Comparison of ENCODE assay signal across 20 cellular contexts in genomic region chr1:208851376-208851775, GRCh38.
"Had no signal": no experiment of that assay in that cellular context is flagged by ENCODE, and none has a peak within 500 bp of the region (broad histone marks: within the 10 kb centered on the region; RNA-seq: fewer than 3 reads in every experiment).

No MANE protein-coding gene starts in this region.

- H3K4me1 Mint-ChIP-seq: activated CD4-positive, alpha-beta memory T cell treated with anti-CD3 and anti-CD28 coated beads, Interleukin-2, amount 10 ng/mL, durations not matched to agents 7 days and 5 days; memory B cell; naive thymus-derived CD8-positive, alpha-beta T cell; stimulated activated memory B cell treated with anti-CD40 and anti-IgM and Interleukin-4, amounts not matched to agents 10 μg/mL and 1 μg/mL and 100 μg/mL, for 72 hours; WTC11 had no signal

- DNase-seq: activated CD4-positive, alpha-beta memory T cell treated with anti-CD3 and anti-CD28 coated beads, Interleukin-2, amount 10 ng/mL, durations not matched to agents 7 days and 5 days; activated CD4-positive, alpha-beta T cell treated with anti-CD3 and anti-CD28 coated beads for 4 hours; activated effector memory CD4-positive, alpha-beta T cell treated with Interleukin-2 at 50 U/mL for 16 hours; activated naive CD4-positive, alpha-beta T cell treated with anti-CD3 and anti-CD28 coated beads, Interleukin-2, amount 50 U/mL, for 16 hours; activated T-cell treated with anti-CD3 and anti-CD28 coated beads, Interleukin-2, amount 50 U/mL, for 4 hours; adrenal gland; glutamatergic neuron; hypothalamus; kidney; left lung; mucosa of descending colon; naive thymus-derived CD8-positive, alpha-beta T cell; stimulated activated CD4-positive, alpha-beta T cell treated with anti-CD3 and anti-CD28 coated beads, Interleukin-2, amount 100 ng/mL, for 48 hours had no signal

- H3K36me3 ChIP-seq: adrenal gland, cardiac muscle cell, left lung, tibial nerve, vagina had no signal

- H3K36me3 Mint-ChIP-seq: memory B cell; naive thymus-derived CD8-positive, alpha-beta T cell; stimulated activated memory B cell treated with anti-CD40 and anti-IgM and Interleukin-4, amounts not matched to agents 10 μg/mL and 1 μg/mL and 100 μg/mL, for 72 hours; WTC11 had no signal

- H3K4me3 Mint-ChIP-seq: activated CD4-positive, alpha-beta memory T cell treated with anti-CD3 and anti-CD28 coated beads, Interleukin-2, amount 10 ng/mL, durations not matched to agents 7 days and 5 days; activated T-cell treated with anti-CD3 and anti-CD28 coated beads, Interleukin-2, amount 50 U/mL, for 4 hours; memory B cell; naive thymus-derived CD8-positive, alpha-beta T cell; stimulated activated memory B cell treated with anti-CD40 and anti-IgM and Interleukin-4, amounts not matched to agents 10 μg/mL and 1 μg/mL and 100 μg/mL, for 72 hours; WTC11 had no signal

- H3K4me1 ChIP-seq: adrenal gland, left lung, tibial nerve, vagina had no signal

- H3K27me3 Mint-ChIP-seq: activated CD4-positive, alpha-beta memory T cell treated with anti-CD3 and anti-CD28 coated beads, Interleukin-2, amount 10 ng/mL, durations not matched to agents 7 days and 5 days; memory B cell had no signal

- ATAC-seq: activated T-cell treated with anti-CD3 and anti-CD28 coated beads, Interleukin-2, amount 50 U/mL, for 4 hours; esophagus mucosa; left lung; mucosa of descending colon; naive thymus-derived CD8-positive, alpha-beta T cell; stimulated activated memory B cell treated with anti-CD40 and anti-IgM and Interleukin-4, amounts not matched to agents 10 μg/mL and 1 μg/mL and 100 μg/mL, for 72 hours; WTC11 had no signal

- H3K27ac ChIP-seq: adrenal gland, cardiac muscle cell, left lung, tibial nerve, vagina had no signal

- H3K9me3 Mint-ChIP-seq: activated CD4-positive, alpha-beta memory T cell treated with anti-CD3 and anti-CD28 coated beads, Interleukin-2, amount 10 ng/mL, durations not matched to agents 7 days and 5 days; activated T-cell treated with anti-CD3 and anti-CD28 coated beads, Interleukin-2, amount 50 U/mL, for 4 hours; stimulated activated memory B cell treated with anti-CD40 and anti-IgM and Interleukin-4, amounts not matched to agents 10 μg/mL and 1 μg/mL and 100 μg/mL, for 72 hours; WTC11 had no signal

- H3K9me3 ChIP-seq: adrenal gland, left lung, mucosa of descending colon, tibial nerve, vagina had no signal

- H3K27me3 ChIP-seq: adrenal gland, cardiac muscle cell, left lung, tibial nerve, vagina had no signal

- H3K4me3 ChIP-seq: adrenal gland, cardiac muscle cell, left lung, mucosa of descending colon, tibial nerve, vagina had no signal

- H3K27ac Mint-ChIP-seq: activated CD4-positive, alpha-beta memory T cell treated with anti-CD3 and anti-CD28 coated beads, Interleukin-2, amount 10 ng/mL, durations not matched to agents 7 days and 5 days; memory B cell; naive thymus-derived CD8-positive, alpha-beta T cell; stimulated activated memory B cell treated with anti-CD40 and anti-IgM and Interleukin-4, amounts not matched to agents 10 μg/mL and 1 μg/mL and 100 μg/mL, for 72 hours; WTC11 had no signal
